ENCODE assay signal across 1 cellular context in the genomic region with DNA sequence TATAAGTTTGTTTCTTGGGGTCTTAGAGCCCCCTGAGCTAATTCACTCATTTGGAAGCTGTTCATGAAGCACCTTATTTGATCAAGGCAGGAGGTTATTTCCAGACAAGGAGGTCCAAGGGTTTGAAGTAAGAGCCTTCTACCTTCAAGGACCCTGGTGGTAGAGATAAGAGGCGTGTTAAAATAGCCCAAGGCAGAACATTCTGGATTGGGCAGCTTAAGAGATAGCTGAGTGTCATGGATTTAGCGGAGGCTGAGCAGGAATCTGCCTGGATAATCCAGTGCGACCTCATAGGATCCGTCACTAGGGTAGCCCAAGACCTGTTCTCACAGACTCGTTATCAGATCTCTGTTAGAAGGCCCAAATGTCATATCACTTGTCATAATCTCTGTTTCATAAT.
A peak's percentile ranks its signal among the peaks of the same experiment; 100 is the strongest.
TF ChIP-seq lines count a peak whose summit lies in the region.

No MANE protein-coding gene starts in this region.

TF ChIP-seq in HEK293, 187 proteins besides CTCF, POLR2A, EP300 and RAD21 (continued from another document):
- TF ChIP-seq, protein P1, sequence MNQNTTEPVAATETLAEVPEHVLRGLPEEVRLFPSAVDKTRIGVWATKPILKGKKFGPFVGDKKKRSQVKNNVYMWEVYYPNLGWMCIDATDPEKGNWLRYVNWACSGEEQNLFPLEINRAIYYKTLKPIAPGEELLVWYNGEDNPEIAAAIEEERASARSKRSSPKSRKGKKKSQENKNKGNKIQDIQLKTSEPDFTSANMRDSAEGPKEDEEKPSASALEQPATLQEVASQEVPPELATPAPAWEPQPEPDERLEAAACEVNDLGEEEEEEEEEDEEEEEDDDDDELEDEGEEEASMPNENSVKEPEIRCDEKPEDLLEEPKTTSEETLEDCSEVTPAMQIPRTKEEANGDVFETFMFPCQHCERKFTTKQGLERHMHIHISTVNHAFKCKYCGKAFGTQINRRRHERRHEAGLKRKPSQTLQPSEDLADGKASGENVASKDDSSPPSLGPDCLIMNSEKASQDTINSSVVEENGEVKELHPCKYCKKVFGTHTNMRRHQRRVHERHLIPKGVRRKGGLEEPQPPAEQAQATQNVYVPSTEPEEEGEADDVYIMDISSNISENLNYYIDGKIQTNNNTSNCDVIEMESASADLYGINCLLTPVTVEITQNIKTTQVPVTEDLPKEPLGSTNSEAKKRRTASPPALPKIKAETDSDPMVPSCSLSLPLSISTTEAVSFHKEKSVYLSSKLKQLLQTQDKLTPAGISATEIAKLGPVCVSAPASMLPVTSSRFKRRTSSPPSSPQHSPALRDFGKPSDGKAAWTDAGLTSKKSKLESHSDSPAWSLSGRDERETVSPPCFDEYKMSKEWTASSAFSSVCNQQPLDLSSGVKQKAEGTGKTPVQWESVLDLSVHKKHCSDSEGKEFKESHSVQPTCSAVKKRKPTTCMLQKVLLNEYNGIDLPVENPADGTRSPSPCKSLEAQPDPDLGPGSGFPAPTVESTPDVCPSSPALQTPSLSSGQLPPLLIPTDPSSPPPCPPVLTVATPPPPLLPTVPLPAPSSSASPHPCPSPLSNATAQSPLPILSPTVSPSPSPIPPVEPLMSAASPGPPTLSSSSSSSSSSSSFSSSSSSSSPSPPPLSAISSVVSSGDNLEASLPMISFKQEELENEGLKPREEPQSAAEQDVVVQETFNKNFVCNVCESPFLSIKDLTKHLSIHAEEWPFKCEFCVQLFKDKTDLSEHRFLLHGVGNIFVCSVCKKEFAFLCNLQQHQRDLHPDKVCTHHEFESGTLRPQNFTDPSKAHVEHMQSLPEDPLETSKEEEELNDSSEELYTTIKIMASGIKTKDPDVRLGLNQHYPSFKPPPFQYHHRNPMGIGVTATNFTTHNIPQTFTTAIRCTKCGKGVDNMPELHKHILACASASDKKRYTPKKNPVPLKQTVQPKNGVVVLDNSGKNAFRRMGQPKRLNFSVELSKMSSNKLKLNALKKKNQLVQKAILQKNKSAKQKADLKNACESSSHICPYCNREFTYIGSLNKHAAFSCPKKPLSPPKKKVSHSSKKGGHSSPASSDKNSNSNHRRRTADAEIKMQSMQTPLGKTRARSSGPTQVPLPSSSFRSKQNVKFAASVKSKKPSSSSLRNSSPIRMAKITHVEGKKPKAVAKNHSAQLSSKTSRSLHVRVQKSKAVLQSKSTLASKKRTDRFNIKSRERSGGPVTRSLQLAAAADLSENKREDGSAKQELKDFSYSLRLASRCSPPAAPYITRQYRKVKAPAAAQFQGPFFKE (tag by site-specific recombination; IDR thresholded peaks at IDR 0.05; ENCODE audit: borderline replicate concordance), result no peak
- TF ChIP-seq ZNF629 (tag by site-specific recombination; IDR thresholded peaks at IDR 0.05), result 0 out of 2 replicates have a peak, but pooled peaks have one; percentile 21
- TF ChIP-seq, protein P2, sequence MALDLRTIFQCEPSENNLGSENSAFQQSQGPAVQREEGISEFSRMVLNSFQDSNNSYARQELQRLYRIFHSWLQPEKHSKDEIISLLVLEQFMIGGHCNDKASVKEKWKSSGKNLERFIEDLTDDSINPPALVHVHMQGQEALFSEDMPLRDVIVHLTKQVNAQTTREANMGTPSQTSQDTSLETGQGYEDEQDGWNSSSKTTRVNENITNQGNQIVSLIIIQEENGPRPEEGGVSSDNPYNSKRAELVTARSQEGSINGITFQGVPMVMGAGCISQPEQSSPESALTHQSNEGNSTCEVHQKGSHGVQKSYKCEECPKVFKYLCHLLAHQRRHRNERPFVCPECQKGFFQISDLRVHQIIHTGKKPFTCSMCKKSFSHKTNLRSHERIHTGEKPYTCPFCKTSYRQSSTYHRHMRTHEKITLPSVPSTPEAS (tag by site-specific recombination; IDR thresholded peaks at IDR 0.05), result no peak
- TF ChIP-seq ZNF561 (tag by site-specific recombination; IDR thresholded peaks at IDR 0.05; ENCODE audit: borderline replicate concordance), result no peak
- TF ChIP-seq ZNF426 (tag by site-specific recombination; IDR thresholded peaks at IDR 0.05), result no peak
- TF ChIP-seq ZNF366 (tag by site-specific recombination; conservative IDR thresholded peaks at IDR 0.05), result no peak
- TF ChIP-seq ZBTB20 (tag by site-specific recombination; IDR thresholded peaks at IDR 0.05), result 0 out of 2 replicates have a peak, but pooled peaks have one; percentile 34
- no peak for TF ChIP-seq ZNF274 (IDR thresholded peaks at IDR 0.05; ENCODE audit: low read length)
- TF ChIP-seq ZNF274 (tag by site-specific recombination; IDR thresholded peaks at IDR 0.05; ENCODE audit: borderline replicate concordance), result no peak
- no peak for TF ChIP-seq ZXDB (tag by site-specific recombination; IDR thresholded peaks at IDR 0.05)
- no peak for TF ChIP-seq ZNF548 (tag by site-specific recombination; IDR thresholded peaks at IDR 0.05)
- TF ChIP-seq KLF10 (tag by site-specific recombination; IDR thresholded peaks at IDR 0.05), result no peak
- TF ChIP-seq ZNF670 (tag by site-specific recombination; IDR thresholded peaks at IDR 0.05; ENCODE audit: low read depth), result no peak
